Comparison of ENCODE assay signal across 1 cellular context in the genomic region with DNA sequence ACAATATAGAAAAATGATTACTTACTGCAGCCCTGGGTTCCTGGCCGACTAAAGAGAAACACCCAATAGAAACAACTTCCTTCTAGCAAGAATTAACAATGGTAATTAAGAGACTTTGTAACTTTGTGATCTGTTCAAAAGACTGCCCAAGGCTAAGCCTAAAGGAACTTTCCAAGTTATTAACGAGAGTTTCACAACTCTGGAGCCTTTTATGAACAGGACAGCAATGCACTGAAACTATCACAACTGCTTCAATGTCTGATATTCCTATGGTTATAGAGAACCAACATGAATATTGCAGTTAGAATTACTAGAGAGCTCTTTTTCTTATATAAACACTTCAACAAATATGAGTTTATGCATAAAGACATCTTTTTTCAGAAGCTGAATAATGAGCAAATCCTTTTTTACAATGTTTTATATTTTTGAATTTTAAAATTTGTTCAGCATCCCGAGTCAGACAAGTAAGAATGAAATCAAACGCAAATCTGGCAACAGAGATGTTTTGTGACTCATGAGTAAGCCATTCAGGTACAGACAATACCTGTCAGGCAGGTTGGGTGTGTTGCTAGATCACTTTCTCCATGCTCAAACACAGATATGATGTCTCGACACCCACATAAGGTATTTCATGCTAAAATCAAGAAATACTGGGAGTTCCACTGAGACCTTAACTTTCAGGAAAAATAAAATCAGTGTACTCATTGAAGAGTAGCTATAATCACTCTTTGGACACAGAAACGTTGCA.
TF ChIP-seq lines count a peak whose summit lies in the region.

No MANE protein-coding gene starts in this region.

TF ChIP-seq in HEK293, 187 proteins besides CTCF, POLR2A, EP300 and RAD21:
- TF ChIP-seq, protein P1, sequence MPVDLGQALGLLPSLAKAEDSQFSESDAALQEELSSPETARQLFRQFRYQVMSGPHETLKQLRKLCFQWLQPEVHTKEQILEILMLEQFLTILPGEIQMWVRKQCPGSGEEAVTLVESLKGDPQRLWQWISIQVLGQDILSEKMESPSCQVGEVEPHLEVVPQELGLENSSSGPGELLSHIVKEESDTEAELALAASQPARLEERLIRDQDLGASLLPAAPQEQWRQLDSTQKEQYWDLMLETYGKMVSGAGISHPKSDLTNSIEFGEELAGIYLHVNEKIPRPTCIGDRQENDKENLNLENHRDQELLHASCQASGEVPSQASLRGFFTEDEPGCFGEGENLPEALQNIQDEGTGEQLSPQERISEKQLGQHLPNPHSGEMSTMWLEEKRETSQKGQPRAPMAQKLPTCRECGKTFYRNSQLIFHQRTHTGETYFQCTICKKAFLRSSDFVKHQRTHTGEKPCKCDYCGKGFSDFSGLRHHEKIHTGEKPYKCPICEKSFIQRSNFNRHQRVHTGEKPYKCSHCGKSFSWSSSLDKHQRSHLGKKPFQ (tag by site-specific recombination; IDR thresholded peaks at IDR 0.05), result no peak
- TF ChIP-seq ZNF677 (tag by site-specific recombination; IDR thresholded peaks at IDR 0.05) (no peak), ZNF549 (tag by site-specific recombination; IDR thresholded peaks at IDR 0.05) (peak; percentile 89), SETDB1 (IDR thresholded peaks at IDR 0.05; ENCODE audit: insufficient read length, low read length) (no peak), GLIS1 (tag by site-specific recombination; IDR thresholded peaks at IDR 0.05) (no peak), ZBTB21 (tag by site-specific recombination; IDR thresholded peaks at IDR 0.05) (no peak), ZNF571 (tag by site-specific recombination; IDR thresholded peaks at IDR 0.05) (no peak), ZNF404 (tag by site-specific recombination; IDR thresholded peaks at IDR 0.05) (no peak)
